Comparison of ENCODE assay signal across 16 cellular contexts in genomic region chr21:39051561-39051949, GRCh38.
DNase-seq lines count a peak whose midpoint lies in the region; ATAC-seq and TF ChIP-seq lines count a peak whose summit lies in the region.
"Had no signal": no experiment of that assay in that cellular context is flagged by ENCODE, and none has a peak within 500 bp of the region (broad histone marks: within the 10 kb centered on the region; RNA-seq: fewer than 3 reads in every experiment).

No MANE protein-coding gene starts in this region.

- H3K27me3 ChIP-seq in spleen (replicated peaks in 1 of 7): no peaks in the 10 kb centered on the region

- no peaks in the 10 kb centered on the region for H3K9me3 ChIP-seq in spleen

- intact Hi-C loops in spleen (cut with DNase I; ENCODE audit: low total_unique reads): no loop called here

- no peak overlapping the region for H3K4me3 ChIP-seq in skin epidermis
- H3K4me3 ChIP-seq in spleen: no peak overlapping the region
- H3K4me3 ChIP-seq: coronary artery had no signal

- peaks cover 0 to 19% (median 7%) of the 10 kb centered on the region in 6 donors for H3K4me1 ChIP-seq in spleen

- TF ChIP-seq POLR2A in spleen (IDR thresholded peaks at IDR 0.05): no peak

- TF ChIP-seq CTCF in spleen (IDR thresholded peaks at IDR 0.05 in 8 of 11, conservative IDR thresholded peaks at IDR 0.05 in 3 of 11): no peak

- peak overlapping the region in 17 of 21 experiments; percentile 5 to 89 (median 65) for H3K27ac ChIP-seq in skin epidermis
- peak overlapping the region in 3 of 8 donors; percentile 16 to 32 (median 29) for H3K27ac ChIP-seq in spleen
- H3K27ac ChIP-seq: coronary artery had no signal

- DNase-seq in GM03348 (ENCODE audit: low spot score) (peak; percentile 62), RPMI7951 (ENCODE audit: low read depth) (peak; percentile 72), fibroblast of peridontal ligament (ENCODE audit: extremely low read depth) (peak; percentile 65), spleen (no peak), CD1c-positive myeloid dendritic cell (ENCODE audit: extremely low spot score) (no peak)
- DNase-seq: activated CD4-positive, alpha-beta T cell treated with anti-CD3 and anti-CD28 coated beads, Interleukin-2, amount 10 ng/mL, durations not matched to agents 7 days and 5 days; activated T-cell treated with anti-CD3 and anti-CD28 coated beads, Interleukin-2, amount 50 U/mL, for 72 hours; NCI-H1694 treated with DMSO at 0.1 percent for 48 hours; NCI-H526; right cardiac atrium; stimulated activated naive CD8-positive, alpha-beta T cell treated with anti-CD3 and anti-CD28 coated beads, Interleukin-15, Interleukin-2, amounts not matched to agents 100 U/mL and 50 U/mL, for 24 hours; T-helper 2 cell had no signal

- 71 to 80% (median 75%) methylated on average over 4 of the region's 4 CpGs for WGBS in spleen, 5 donors

- ATAC-seq in GM21717 (IDR thresholded peaks at IDR 0.05; ENCODE audit: unreplicated experiment): no peak
- no peak for ATAC-seq in GM18517 (IDR thresholded peaks at IDR 0.05; ENCODE audit: unreplicated experiment)
- ATAC-seq: activated T-cell treated with anti-CD3 and anti-CD28 coated beads, Interleukin-2, amount 50 U/mL, for 72 hours; stimulated activated naive CD8-positive, alpha-beta T cell treated with anti-CD3 and anti-CD28 coated beads, Interleukin-15, Interleukin-2, amounts not matched to agents 100 U/mL and 50 U/mL, for 24 hours had no signal

- H3K36me3 ChIP-seq in spleen: no peaks in the 10 kb centered on the region

Comparison
In these comparisons a context has a peak if more than half of its experiments do, and no peak if none do; other contexts are left out.
1. DNase-seq: peak in GM03348 (single experiment), RPMI7951 (single experiment) and fibroblast of peridontal ligament (single experiment); none in spleen (single experiment) and CD1c-positive myeloid dendritic cell (single experiment).